In the genomic region with DNA sequence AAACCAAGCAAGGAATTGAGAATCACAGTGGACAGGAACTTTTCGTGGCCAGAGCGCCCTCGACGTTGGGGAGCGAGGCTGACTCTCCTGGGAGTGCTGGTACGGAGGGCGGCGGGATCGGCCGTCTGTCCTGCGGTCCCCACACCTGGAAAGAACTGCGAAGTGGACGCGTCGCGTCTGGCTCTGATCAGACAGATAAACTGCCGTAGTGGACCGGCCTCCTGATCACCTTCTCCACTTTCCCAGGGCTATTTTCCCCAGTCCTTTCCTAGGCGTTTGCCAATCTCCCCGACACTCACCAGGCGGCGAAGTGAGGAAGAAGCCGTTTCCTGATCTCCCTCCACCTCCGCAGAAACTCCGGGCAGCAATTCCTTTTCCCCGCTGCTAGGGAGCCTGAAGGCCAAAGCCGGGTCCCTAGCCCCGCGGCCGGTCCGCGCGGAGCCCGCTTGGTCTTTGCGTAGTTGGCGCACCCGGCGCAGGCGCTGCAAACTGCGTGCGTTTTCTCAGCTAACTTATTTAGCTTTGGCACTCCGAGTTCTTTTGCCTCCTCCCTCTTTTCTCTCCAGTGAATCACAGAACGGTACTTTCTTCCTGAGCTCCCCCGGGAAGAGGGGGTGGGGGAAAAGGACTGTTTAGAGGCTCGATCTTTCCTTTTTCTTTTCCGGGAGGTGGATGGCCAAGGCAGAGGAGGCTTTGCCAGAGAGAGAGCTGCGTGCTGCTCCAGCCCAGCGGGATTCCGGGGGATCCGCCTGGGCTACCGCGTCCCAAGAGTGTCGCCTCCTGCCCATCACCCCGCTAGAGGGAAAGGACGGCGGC, we compare ENCODE assay signal across 9 cellular contexts. TPM values are rescaled to one million over a fixed set of nuclear protein-coding genes. Genes with fewer than 3 reads are reported as not detected.
DNase-seq lines count a peak whose midpoint lies in the region; ATAC-seq, FAIRE-seq and TF ChIP-seq lines count a peak whose summit lies in the region.
"Had no signal": no experiment of that assay in that cellular context is flagged by ENCODE, and none has a peak within 500 bp of the region (broad histone marks: within the 10 kb centered on the region; RNA-seq: fewer than 3 reads in every experiment).

A gene (minus strand): TSS at position 491 of the 816 bp plus-strand sequence. CDS start 813 bp downstream, outside the sequence.

- peak within 1 kb of the TSS; percentile 2 for H2BK120ac ChIP-seq in trophoblast cell (ENCODE audit: insufficient read depth, low read length, poor library complexity)

- no peak for TF ChIP-seq EP300 in K562 (IDR thresholded peaks at IDR 0.05; ENCODE audit: low read length)

- H2BK12ac ChIP-seq in trophoblast cell (ENCODE audit: low read length), result no peak within 1 kb of the TSS

- H3K23ac ChIP-seq in trophoblast cell (ENCODE audit: low read length), result no peak within 1 kb of the TSS

- H3K9me3 ChIP-seq in Peyer's patch, result no peaks in the 10 kb centered on the region
- H3K9me3 ChIP-seq in K562 (replicated peaks; ENCODE audit: control insufficient read depth, insufficient read depth, low read depth, low read length), result no peaks in the 10 kb centered on the region
- no peaks in the 10 kb centered on the region for H3K9me3 ChIP-seq in right atrium auricular region
- H3K9me3 ChIP-seq in trophoblast cell (ENCODE audit: insufficient read depth, low read depth, low read length), result no peaks in the 10 kb centered on the region

- no peak within 1 kb of the TSS for H2AK5ac ChIP-seq in trophoblast cell (ENCODE audit: low read length)

- peak within 1 kb of the TSS; percentile 11 for H4K12ac ChIP-seq in trophoblast cell (ENCODE audit: low read depth, low read length)

- H3K4me1 ChIP-seq in Peyer's patch (peaks cover 0 to 5% (median 0%) of the 10 kb centered on the region in 4 donors), K562 (replicated peaks in 1 of 2; ENCODE audit: control insufficient read depth in 2 of 2, insufficient read depth in 2 of 2, low read length in 2 of 2) (no peaks in the 10 kb centered on the region), right atrium auricular region (peaks cover 0 to 14% of the 10 kb centered on the region in 2 donors), trophoblast cell (ENCODE audit: control insufficient read depth in 1 of 2, insufficient read depth in 2 of 2, low read length in 2 of 2) (peaks cover 2 to 4% of the 10 kb centered on the region in 2 experiments)

- BruUV-seq in K562 (replicated peaks; lab: Mats Ljungman, UMichigan), result no TSS peak

- WGBS in K562 (ENCODE audit: insufficient coverage, low coverage, missing lambda C conversion rate), result 4% methylated on average over 40 of the region's 56 CpGs
- no CpG with 5 or more reads among the region's 56 CpGs for WGBS in trophoblast cell (ENCODE audit: extremely low coverage, insufficient coverage, insufficient read length)

- H3K4me2 ChIP-seq in K562 (ENCODE audit: insufficient read depth, low read length) (no peak within 1 kb of the TSS), trophoblast cell (ENCODE audit: low read length) (peak within 1 kb of the TSS; percentile 97)

- H3K36me3 ChIP-seq in Peyer's patch (no peaks in the 10 kb centered on the region), K562 (ENCODE audit: control insufficient read depth, insufficient read depth, low read length) (no peaks in the 10 kb centered on the region), right atrium auricular region (no peaks in the 10 kb centered on the region), trophoblast cell (ENCODE audit: control insufficient read depth in 1 of 2, insufficient read depth in 2 of 2, low read length in 2 of 2) (no peaks in the 10 kb centered on the region)

- H3K14ac ChIP-seq in trophoblast cell (ENCODE audit: low read length), result no peak within 1 kb of the TSS

- CTCF ChIA-PET in K562 (lab: Yijun Ruan, JAX; ENCODE audit: low intra/inter-chr PET ratio), result no interaction called here

- H3K27ac ChIP-seq in Peyer's patch (peak within 1 kb of the TSS; percentile 28 to 72 (median 48)), K562 (ENCODE audit: extremely low read depth, low read depth, low read length) (no peak within 1 kb of the TSS), right atrium auricular region (peak within 1 kb of the TSS; percentile 74 to 89), trophoblast cell (ENCODE audit: low read depth, low read length) (no peak within 1 kb of the TSS)
- H3K27ac ChIP-seq: C4-2B had no signal

- H4K20me1 ChIP-seq in K562 (replicated peaks; ENCODE audit: control insufficient read depth, insufficient read depth, low read length), result no peaks in the 10 kb centered on the region

- in situ Hi-C loops in K562 (cut with MboI), result no loop called here

- H3K9ac ChIP-seq in K562 (ENCODE audit: insufficient read depth in 1 of 2, low read depth in 2 of 2, low read length in 2 of 2), result no peak within 1 kb of the TSS
- peak within 1 kb of the TSS; percentile 47 for H3K9ac ChIP-seq in trophoblast cell (ENCODE audit: low read length)

- no peaks in the 10 kb centered on the region for H3K9me1 ChIP-seq in K562 (ENCODE audit: control insufficient read depth, insufficient read depth, low read length)

- H3K18ac ChIP-seq in trophoblast cell (ENCODE audit: low read length), result no peak within 1 kb of the TSS

- H4K8ac ChIP-seq in trophoblast cell (ENCODE audit: low read depth, low read length), result peak within 1 kb of the TSS; percentile 54

- no peak within 1 kb of the TSS for H4K91ac ChIP-seq in trophoblast cell (ENCODE audit: low read depth, low read length)

- POLR2A ChIA-PET in K562 (lab: Yijun Ruan, JAX), result no interaction called here

- ATAC-seq in K562 (no peak), HG03342 (IDR thresholded peaks at IDR 0.05; ENCODE audit: unreplicated experiment) (no peak)

- intact Hi-C loops in K562 (cut with micrococcal nuclease), result no loop called here

- H2BK5ac ChIP-seq in trophoblast cell (ENCODE audit: low read depth, low read length, poor library complexity), result no peak within 1 kb of the TSS

- DNase-seq in NCI-H2196 (lab: John Stamatoyannopoulos, UW; ENCODE audit: unreplicated experiment), result peak; percentile 36
- DNase-seq in NCI-H2196 treated with DMSO at 0.1 percent for 48 hours (lab: John Stamatoyannopoulos, UW; ENCODE audit: unreplicated experiment), result no peak
- DNase-seq in Peyer's patch, result peak in 2 of 3 donors; percentile 55 to 58
- no peak for DNase-seq in K562 (ENCODE audit: extremely low read depth in 1 of 4, low spot score in 3 of 4)
- DNase-seq in right atrium auricular region (ENCODE audit: low spot score), result peak; percentile 72
- DNase-seq in trophoblast cell, result peak in 1 of 2 donors; percentile 2
- DNase-seq in GM12892 (ENCODE audit: insufficient read length), result no peak

- H3K27me3 ChIP-seq in Peyer's patch (no peaks in the 10 kb centered on the region), K562 (ENCODE audit: control insufficient read depth in 2 of 2, insufficient read depth in 2 of 2, low read length in 2 of 2) (no peaks in the 10 kb centered on the region), right atrium auricular region (no peaks in the 10 kb centered on the region), trophoblast cell (ENCODE audit: insufficient read depth, low read length) (no peaks in the 10 kb centered on the region)

- peaks cover 2% of the 10 kb centered on the region for H3K79me1 ChIP-seq in trophoblast cell (ENCODE audit: low read length)

- H3K79me2 ChIP-seq in K562 (ENCODE audit: control insufficient read depth, insufficient read depth, low read length) (no peaks in the 10 kb centered on the region), trophoblast cell (ENCODE audit: control insufficient read depth, insufficient read depth, low read length, poor library complexity) (no peaks in the 10 kb centered on the region)

- H3K4ac ChIP-seq in trophoblast cell (ENCODE audit: low read depth, low read length), result no peak within 1 kb of the TSS

- H2AFZ ChIP-seq in K562 (ENCODE audit: low read depth, low read length) (no peak within 1 kb of the TSS), trophoblast cell (ENCODE audit: insufficient read depth, low read length, poor library complexity) (peak within 1 kb of the TSS; percentile 33)

- no peak for FAIRE-seq in K562 (lab: Jason Lieb, UNC)
- FAIRE-seq in GM12892 (lab: Jason Lieb, UNC), result no peak

- TF ChIP-seq POLR2A in Peyer's patch (IDR thresholded peaks at IDR 0.05) (no peak), K562 (conservative IDR thresholded peaks at IDR 0.05) (no peak), GM12892 (IDR thresholded peaks at IDR 0.05; ENCODE audit: low read depth, low read length) (no peak)

- TF ChIP-seq CTCF in Peyer's patch (IDR thresholded peaks at IDR 0.05), result no peak
- TF ChIP-seq CTCF in K562 (IDR thresholded peaks at IDR 0.05 in 2 of 3, conservative IDR thresholded peaks at IDR 0.05 in 1 of 3; ENCODE audit: insufficient read depth in 2 of 3, low read depth in 1 of 3, low read length in 3 of 3), result no peak
- no peak for TF ChIP-seq CTCF in right atrium auricular region (IDR thresholded peaks at IDR 0.05)

- H3K4me3 ChIP-seq in Peyer's patch (peak within 1 kb of the TSS; percentile 26 to 66 (median 45)), K562 (no peak within 1 kb of the TSS), right atrium auricular region (peak within 1 kb of the TSS; percentile 56 to 57), trophoblast cell (ENCODE audit: low read depth, low read length) (peak within 1 kb of the TSS; percentile 74)

- TF ChIP-seq RAD21 in K562 (CRISPR knock-in tag; conservative IDR thresholded peaks at IDR 0.05 in 1 of 2, IDR thresholded peaks at IDR 0.05 in 1 of 2), result no peak

RNA-seq across cellular contexts. Expression of the gene that starts here (rescaled TPM):
- total RNA-seq in Peyer's patch (1 to 10 TPM; 1.0 to 3.3 (median 1.4) TPM), K562 (2014; rRNA removed) (not detected in 2 replicates), K562 (2014; rRNA removed; fragmentation: Illumina TruSeq; extraction: Trizol) (not detected in 2 replicates), K562 (2015; rRNA removed; fragmentation: Illumina TruSeq; extraction: Trizol) (not detected in 2 replicates), K562 (2021) (not detected in 2 replicates), right atrium auricular region (1 to 10 TPM; 3.8 to 5.6 TPM)
- not detected in 2 replicates for total RNA-seq in K562 (2011; cell fraction: chromatin; rRNA removed; ENCODE audit: low replicate concordance)
- total RNA-seq in K562 (2011; cell fraction: nucleolus; rRNA removed), result not detected in 2 replicates
- not detected in 2 replicates for total RNA-seq in K562 (2011; cell fraction: nucleoplasm; rRNA removed)
- polyA plus RNA-seq in K562 (2011; rRNA removed) (not detected in 2 replicates), K562 (2014; fragmentation: Illumina TruSeq; extraction: Trizol) (not detected in 2 replicates), K562 (2014; fragmentation: Nextera tagmentation; extraction: Ambion mirVana) (not detected), K562 (2014; rRNA removed) (not detected in 2 replicates)
- not detected in 2 replicates for polyA plus RNA-seq in K562 (2011; cell fraction: cytosol; rRNA removed)
- not detected in 2 replicates for polyA plus RNA-seq in K562 (2011; cell fraction: nucleus; rRNA removed)
- not detected in 2 replicates for polyA plus RNA-seq in K562 (2012)
- not detected in 2 replicates for polyA minus RNA-seq in K562 (2011; rRNA and poly(A)+ RNA removed)
- not detected in 2 replicates for polyA minus RNA-seq in K562 (2011; cell fraction: cytosol; rRNA and poly(A)+ RNA removed)
- polyA minus RNA-seq in K562 (2011; cell fraction: nucleus; rRNA and poly(A)+ RNA removed), result not detected in 2 replicates
- polyA plus RNA-seq in trophoblast cell (2013), result 1.1 and 1.3 TPM in 2 replicates
- polyA plus RNA-seq in GM12892 (2012; ENCODE audit: missing spikeins), result not detected

Comparison
In these comparisons a context has a peak if more than half of its experiments do, and no peak if none do; other contexts are left out.
1. DNase-seq: peak in NCI-H2196 (single experiment), Peyer's patch (2 of 3) and right atrium auricular region (single experiment); none in NCI-H2196 treated with DMSO at 0.1 percent for 48 hours (single experiment), K562 (0 of 4) and GM12892 (single experiment).
2. H3K27ac ChIP-seq: peak in Peyer's patch (4 of 4) and right atrium auricular region (2 of 2); none in K562 (single experiment) and trophoblast cell (single experiment).